Comparison of ENCODE assay signal across 27 cellular contexts in genomic region chr5:115585265-115585664, GRCh38. TPM values are rescaled to one million over a fixed set of nuclear protein-coding genes. Genes with fewer than 3 reads are reported as not detected.
DNase-seq lines count a peak whose midpoint lies in the region; ATAC-seq, FAIRE-seq and TF ChIP-seq lines count a peak whose summit lies in the region.
"Had no signal": no experiment of that assay in that cellular context is flagged by ENCODE, and none has a peak within 500 bp of the region (broad histone marks: within the 10 kb centered on the region; RNA-seq: fewer than 3 reads in every experiment).

No MANE protein-coding gene starts in this region.

- H3K4me2 ChIP-seq in keratinocyte (ENCODE audit: control insufficient read depth, extremely low read depth, insufficient read depth, low read depth, low read length) = peak overlapping the region; percentile 29
- no peak overlapping the region for H3K4me2 ChIP-seq in osteoblast (ENCODE audit: insufficient read depth, low read length)
- H3K4me2 ChIP-seq: A549 had no signal

- H3K9me3 Mint-ChIP-seq in stimulated activated naive CD8-positive, alpha-beta T cell treated with anti-CD3 and anti-CD28 coated beads, Interleukin-15, amount 100 ng/mL, for 72 hours = no peaks in the 10 kb centered on the region
- H3K9me3 Mint-ChIP-seq: CD14-positive monocyte; CD4-positive, alpha-beta T cell; CD8-positive, alpha-beta memory T cell had no signal

- no peak overlapping the region for H3K27ac Mint-ChIP-seq in stimulated activated naive CD8-positive, alpha-beta T cell treated with anti-CD3 and anti-CD28 coated beads, Interleukin-15, amount 100 ng/mL, for 72 hours
- H3K27ac Mint-ChIP-seq: CD14-positive monocyte; CD4-positive, alpha-beta T cell; CD8-positive, alpha-beta memory T cell had no signal

- peak overlapping the region; percentile 7 for H2AFZ ChIP-seq in keratinocyte (ENCODE audit: control insufficient read depth, low read length)
- H2AFZ ChIP-seq in osteoblast (ENCODE audit: low read length) = no peak overlapping the region
- H2AFZ ChIP-seq: GM23248 had no signal

- H4K20me1 ChIP-seq in keratinocyte (ENCODE audit: control insufficient read depth, extremely low read depth, insufficient read depth, low read length) = no peaks in the 10 kb centered on the region
- H4K20me1 ChIP-seq in osteoblast (ENCODE audit: insufficient read depth, low read length) = peaks cover 11% of the 10 kb centered on the region

- H3K79me2 ChIP-seq in keratinocyte (ENCODE audit: control insufficient read depth, insufficient read depth, low read length) = no peaks in the 10 kb centered on the region
- H3K79me2 ChIP-seq in osteoblast (ENCODE audit: insufficient read depth, low read length) = peaks cover 87% of the 10 kb centered on the region

- no peak overlapping the region for H3K27ac ChIP-seq in keratinocyte (ENCODE audit: control insufficient read depth, insufficient read depth, low read length)
- H3K27ac ChIP-seq in osteoblast (ENCODE audit: low read depth, low read length) = peak overlapping the region; percentile 46
- H3K27ac ChIP-seq in upper lobe of right lung = no peak overlapping the region
- H3K27ac ChIP-seq: A549; BLaER1 treated with 17β-estradiol and CSF1 and Interleukin-3, amounts not matched to agents 10 nM and 100 nM; GM23248 had no signal

- H3K4me3 ChIP-seq in choroid plexus epithelial cell (ENCODE audit: low read depth, low read length) (no peak overlapping the region), keratinocyte (ENCODE audit: control insufficient read depth in 2 of 3, extremely low read depth in 1 of 3, insufficient read depth in 2 of 3, low read depth in 1 of 3, low read length in 3 of 3) (peak overlapping the region in 1 of 3 experiments; percentile 19), osteoblast (ENCODE audit: insufficient read depth, low read length) (no peak overlapping the region), upper lobe of right lung (no peak overlapping the region)
- H3K4me3 ChIP-seq: A549; BLaER1 treated with 17β-estradiol and CSF1 and Interleukin-3, amounts not matched to agents 10 nM and 100 nM; GM23248 had no signal

- no peaks in the 10 kb centered on the region for H3K27me3 ChIP-seq in keratinocyte (ENCODE audit: control insufficient read depth, extremely low read depth, insufficient read depth, low read length)
- no peaks in the 10 kb centered on the region for H3K27me3 ChIP-seq in osteoblast (ENCODE audit: insufficient read depth, low read length)
- H3K27me3 ChIP-seq in upper lobe of right lung = no peaks in the 10 kb centered on the region
- H3K27me3 ChIP-seq: BE2C; BLaER1 treated with 17β-estradiol and CSF1 and Interleukin-3, amounts not matched to agents 10 nM and 100 nM had no signal

- H3K4me1 ChIP-seq in keratinocyte (ENCODE audit: control insufficient read depth, extremely low read depth, insufficient read depth, low read length) = peaks cover 18% of the 10 kb centered on the region
- H3K4me1 ChIP-seq in osteoblast (ENCODE audit: insufficient read depth, low read length) = peaks cover 20% of the 10 kb centered on the region
- H3K4me1 ChIP-seq in upper lobe of right lung = no peaks in the 10 kb centered on the region
- H3K4me1 ChIP-seq: A549, BE2C had no signal

- intact Hi-C loops in upper lobe of right lung (cut with DNase I) = no loop called here

- no peak for TF ChIP-seq CTCF in choroid plexus epithelial cell (conservative IDR thresholded peaks at IDR 0.05; ENCODE audit: low read depth, low read length)
- TF ChIP-seq CTCF in keratinocyte (optimal IDR thresholded peaks at IDR 0.05 in 1 of 3, IDR thresholded peaks at IDR 0.05 in 1 of 3, conservative IDR thresholded peaks at IDR 0.05 in 1 of 3; ENCODE audit: extremely low read depth in 1 of 3, insufficient read depth in 2 of 3, low read length in 3 of 3) = no peak
- no peak for TF ChIP-seq CTCF in osteoblast (IDR thresholded peaks at IDR 0.05; ENCODE audit: extremely low read depth, low read depth, low read length)
- TF ChIP-seq CTCF in upper lobe of right lung (IDR thresholded peaks at IDR 0.05) = no peak

- H3K9ac ChIP-seq in keratinocyte (ENCODE audit: control insufficient read depth, extremely low read depth, insufficient read depth, low read length) = no peak overlapping the region
- H3K9ac ChIP-seq: BLaER1 treated with 17β-estradiol and CSF1 and Interleukin-3, amounts not matched to agents 10 nM and 100 nM; GM23248 had no signal

- no peak for ATAC-seq in stimulated activated naive CD8-positive, alpha-beta T cell treated with anti-CD3 and anti-CD28 coated beads, Interleukin-15, amount 100 ng/mL, for 72 hours
- ATAC-seq in upper lobe of right lung = no peak
- ATAC-seq: A549 had no signal

- TF ChIP-seq POLR2A in GM12892 (IDR thresholded peaks at IDR 0.05; ENCODE audit: low read depth, low read length) = no peak

- no peaks in the 10 kb centered on the region for H3K9me1 ChIP-seq in keratinocyte (ENCODE audit: control insufficient read depth, extremely low read depth, insufficient read depth, low read length)

- H3K27me3 Mint-ChIP-seq in stimulated activated naive CD8-positive, alpha-beta T cell treated with anti-CD3 and anti-CD28 coated beads, Interleukin-15, amount 100 ng/mL, for 72 hours = no peaks in the 10 kb centered on the region
- H3K27me3 Mint-ChIP-seq: CD4-positive, alpha-beta T cell; CD8-positive, alpha-beta memory T cell had no signal

- no peaks in the 10 kb centered on the region for H3K4me1 Mint-ChIP-seq in stimulated activated naive CD8-positive, alpha-beta T cell treated with anti-CD3 and anti-CD28 coated beads, Interleukin-15, amount 100 ng/mL, for 72 hours
- H3K4me1 Mint-ChIP-seq: CD8-positive, alpha-beta memory T cell had no signal

- no peaks in the 10 kb centered on the region for H3K36me3 ChIP-seq in keratinocyte (ENCODE audit: control insufficient read depth in 2 of 2, extremely low read depth in 1 of 2, insufficient read depth in 2 of 2, low read length in 2 of 2)
- peaks cover 5% of the 10 kb centered on the region for H3K36me3 ChIP-seq in osteoblast (ENCODE audit: insufficient read depth, low read length)
- no peaks in the 10 kb centered on the region for H3K36me3 ChIP-seq in upper lobe of right lung
- H3K36me3 ChIP-seq: BE2C had no signal

- no peak overlapping the region for H3K4me3 Mint-ChIP-seq in stimulated activated naive CD8-positive, alpha-beta T cell treated with anti-CD3 and anti-CD28 coated beads, Interleukin-15, amount 100 ng/mL, for 72 hours
- H3K4me3 Mint-ChIP-seq: CD14-positive monocyte; CD4-positive, alpha-beta T cell; CD8-positive, alpha-beta memory T cell had no signal

- no peaks in the 10 kb centered on the region for H3K9me3 ChIP-seq in keratinocyte (ENCODE audit: control insufficient read depth, low read depth, low read length)
- H3K9me3 ChIP-seq in osteoblast (ENCODE audit: low read depth, low read length) = no peaks in the 10 kb centered on the region
- no peaks in the 10 kb centered on the region for H3K9me3 ChIP-seq in upper lobe of right lung
- H3K9me3 ChIP-seq: A549; BE2C; BLaER1 treated with 17β-estradiol and CSF1 and Interleukin-3, amounts not matched to agents 10 nM and 100 nM had no signal

- peak; percentile 17 for FAIRE-seq in GM12892 (lab: Jason Lieb, UNC)
- FAIRE-seq in keratinocyte (lab: Jason Lieb, UNC) = no peak
- FAIRE-seq: A549, D721Med, GM12891, GM19239, H1 had no signal

- no peak for DNase-seq in GM12892 (ENCODE audit: insufficient read length)
- DNase-seq in choroid plexus epithelial cell (ENCODE audit: low read depth) = peak; percentile 22
- DNase-seq in keratinocyte (ENCODE audit: low read depth, low spot score) = no peak
- no peak for DNase-seq in osteoblast (ENCODE audit: insufficient read length, low spot score, missing footprints)
- DNase-seq in GM19238 (ENCODE audit: insufficient read length, low spot score) = no peak
- no peak for DNase-seq in stimulated activated naive CD8-positive, alpha-beta T cell treated with anti-CD3 and anti-CD28 coated beads, Interleukin-15, amount 100 ng/mL, for 72 hours
- no peak for DNase-seq in upper lobe of right lung
- DNase-seq: 8988T; ACHN; AML-193; BE2C; CD4-positive, alpha-beta T cell; CD8-positive, alpha-beta memory T cell; DMS 273 treated with DMSO at 0.1 percent for 48 hours; DMS79; GF-D8; H7; HCEC 1CT had no signal

- dilution Hi-C loops in keratinocyte (cut with MboI; ENCODE audit: extremely low pct_ligation_motif_present, low sequenced_read_pairs) = no loop called here

RNA-seq across cellular contexts. Expression of gene TICAM2, which starts 17.0 kb away (rescaled TPM):
- 7.1 TPM for polyA plus RNA-seq in GM12892 (2012; ENCODE audit: missing spikeins)
- polyA plus RNA-seq in keratinocyte = 0.06 TPM in 1 of 3 replicates, not detected in the others
- not detected for polyA plus RNA-seq in keratinocyte (2011; ENCODE audit: low read depth)
- polyA plus RNA-seq in keratinocyte (2011; cell fraction: cytosol; rRNA removed) = not detected in 2 replicates
- not detected in 2 replicates for polyA plus RNA-seq in keratinocyte (2011; cell fraction: nucleus; rRNA removed)
- polyA plus RNA-seq in keratinocyte (2012; ENCODE audit: low replicate concordance) = 0.21 and 0.23 TPM in 2 replicates
- not detected in 3 replicates for polyA minus RNA-seq in keratinocyte
- not detected for polyA minus RNA-seq in keratinocyte (2011; cell fraction: cytosol; rRNA and poly(A)+ RNA removed)
- polyA minus RNA-seq in keratinocyte (2011; cell fraction: nucleus; rRNA and poly(A)+ RNA removed) = 0.42 and 1.2 TPM in 2 replicates
- total RNA-seq in osteoblast (6.9 and 9.1 TPM in 2 replicates), upper lobe of right lung (6.9 TPM)
- total RNA-seq: G401, H1, H7 had no signal

RNA-seq across cellular contexts. Expression of gene TMED7, which starts 40.6 kb away (rescaled TPM):
- polyA plus RNA-seq in GM12892 (2012; ENCODE audit: missing spikeins) = 25.1 TPM
- polyA plus RNA-seq in keratinocyte = 38.2 to 77.9 TPM (median 58.8 TPM) in 3 replicates
- 7.3 TPM for polyA plus RNA-seq in keratinocyte (2011; ENCODE audit: low read depth)
- 33.0 and 45.2 TPM in 2 replicates for polyA plus RNA-seq in keratinocyte (2011; cell fraction: cytosol; rRNA removed)
- 55.0 and 55.1 TPM in 2 replicates for polyA plus RNA-seq in keratinocyte (2011; cell fraction: nucleus; rRNA removed)
- polyA plus RNA-seq in keratinocyte (2012; ENCODE audit: low replicate concordance) = 16.3 and 54.2 TPM in 2 replicates
- 13.9 to 80.3 TPM (median 39.7 TPM) in 3 replicates for polyA minus RNA-seq in keratinocyte
- 46.0 TPM for polyA minus RNA-seq in keratinocyte (2011; cell fraction: cytosol; rRNA and poly(A)+ RNA removed)
- polyA minus RNA-seq in keratinocyte (2011; cell fraction: nucleus; rRNA and poly(A)+ RNA removed) = 58.1 and 84.2 TPM in 2 replicates
- total RNA-seq in osteoblast = 137 and 151 TPM in 2 replicates
- total RNA-seq in upper lobe of right lung = 93.5 TPM

RNA-seq across cellular contexts. Expression of gene FEM1C, which starts 40.7 kb away (rescaled TPM):
- polyA plus RNA-seq in GM12892 (2012; ENCODE audit: missing spikeins) = 11.9 TPM
- polyA plus RNA-seq in keratinocyte = 9.5 to 11.9 TPM (median 9.8 TPM) in 3 replicates
- 14.3 TPM for polyA plus RNA-seq in keratinocyte (2011; ENCODE audit: low read depth)
- polyA plus RNA-seq in keratinocyte (2011; cell fraction: cytosol; rRNA removed) = 4.5 and 10.8 TPM in 2 replicates
- polyA plus RNA-seq in keratinocyte (2011; cell fraction: nucleus; rRNA removed) = 10.9 and 15.3 TPM in 2 replicates
- 9.0 and 15.6 TPM in 2 replicates for polyA plus RNA-seq in keratinocyte (2012; ENCODE audit: low replicate concordance)
- polyA minus RNA-seq in keratinocyte = 5.2 to 22.2 TPM (median 14.7 TPM) in 3 replicates
- polyA minus RNA-seq in keratinocyte (2011; cell fraction: cytosol; rRNA and poly(A)+ RNA removed) = 10.4 TPM
- polyA minus RNA-seq in keratinocyte (2011; cell fraction: nucleus; rRNA and poly(A)+ RNA removed) = 13.4 and 24.6 TPM in 2 replicates
- total RNA-seq in osteoblast (17.1 and 17.4 TPM in 2 replicates), upper lobe of right lung (26.1 TPM)
